Comparison of ENCODE assay signal across 22 cellular contexts in genomic region chr1:198860371-198860770, GRCh38.
"Had no signal": no experiment of that assay in that cellular context is flagged by ENCODE, and none has a peak within 500 bp of the region (broad histone marks: within the 10 kb centered on the region; RNA-seq: fewer than 3 reads in every experiment).

No MANE protein-coding gene starts in this region.

- H3K9me3 Mint-ChIP-seq: activated naive CD4-positive, alpha-beta T cell treated with anti-CD3 and anti-CD28 coated beads, Interleukin-2, amount 50 U/mL, for 24 hours; central memory CD8-positive, alpha-beta T cell; naive B cell; neural crest cell had no signal

- H3K4me3 ChIP-seq: breast epithelium, esophagus squamous epithelium, gastrocnemius medialis, left lung, lung, right lobe of liver, skin epidermis, thyroid gland, upper lobe of right lung had no signal

- H3K4me1 ChIP-seq: breast epithelium, esophagus squamous epithelium, left lung, right lobe of liver, thyroid gland, upper lobe of right lung had no signal

- H3K27me3 Mint-ChIP-seq: activated naive CD4-positive, alpha-beta T cell treated with anti-CD3 and anti-CD28 coated beads, Interleukin-2, amount 50 U/mL, for 24 hours; central memory CD8-positive, alpha-beta T cell; naive B cell had no signal

- DNase-seq: activated CD4-positive, alpha-beta T cell treated with anti-CD3 and anti-CD28 coated beads for 1 hour; activated CD4-positive, alpha-beta T cell treated with anti-CD3 and anti-CD28 coated beads, Interleukin-2, amount 50 U/mL, for 1 hour; activated gamma-delta T cell treated with Interleukin-2 at 50 U/mL for 16 hours; activated T-cell treated with anti-CD3 and anti-CD28 coated beads, Interleukin-2, amount 50 U/mL, for 1 hour; esophagus squamous epithelium; gastrocnemius medialis; hippocampal formation; kidney glomerular epithelial cell; left lung; naive B cell; posterior cingulate gyrus; right lobe of liver; stimulated activated CD8-positive, alpha-beta memory T cell treated with anti-CD3 and anti-CD28 coated beads, Interleukin-4, amount 100 ng/mL, for 48 hours; stimulated activated naive CD4-positive, alpha-beta T cell treated with Interleukin-2 at 50 U/mL for 16 hours; thyroid gland; upper lobe of right lung had no signal

- H3K4me1 Mint-ChIP-seq: central memory CD8-positive, alpha-beta T cell had no signal

- H3K4me3 Mint-ChIP-seq: activated naive CD4-positive, alpha-beta T cell treated with anti-CD3 and anti-CD28 coated beads, Interleukin-2, amount 50 U/mL, for 24 hours; central memory CD8-positive, alpha-beta T cell; naive B cell; neural crest cell had no signal

- H3K27ac Mint-ChIP-seq: activated naive CD4-positive, alpha-beta T cell treated with anti-CD3 and anti-CD28 coated beads, Interleukin-2, amount 50 U/mL, for 24 hours; naive B cell had no signal

- H3K27me3 ChIP-seq: breast epithelium, esophagus squamous epithelium, gastrocnemius medialis, left lung, right lobe of liver, thyroid gland, upper lobe of right lung had no signal

- H3K9me3 ChIP-seq: breast epithelium, esophagus squamous epithelium, gastrocnemius medialis, left lung, right lobe of liver, thyroid gland, upper lobe of right lung had no signal

- H3K36me3 ChIP-seq: breast epithelium, esophagus squamous epithelium, gastrocnemius medialis, right lobe of liver, thyroid gland, upper lobe of right lung had no signal

- H3K27ac ChIP-seq: breast epithelium, esophagus squamous epithelium, gastrocnemius medialis, left lung, right lobe of liver, skin epidermis, thyroid gland, upper lobe of right lung had no signal

- ATAC-seq: gastrocnemius medialis, left lung, right lobe of liver, upper lobe of right lung had no signal
